ENCODE assay signal across 8 cellular contexts in the genomic region with DNA sequence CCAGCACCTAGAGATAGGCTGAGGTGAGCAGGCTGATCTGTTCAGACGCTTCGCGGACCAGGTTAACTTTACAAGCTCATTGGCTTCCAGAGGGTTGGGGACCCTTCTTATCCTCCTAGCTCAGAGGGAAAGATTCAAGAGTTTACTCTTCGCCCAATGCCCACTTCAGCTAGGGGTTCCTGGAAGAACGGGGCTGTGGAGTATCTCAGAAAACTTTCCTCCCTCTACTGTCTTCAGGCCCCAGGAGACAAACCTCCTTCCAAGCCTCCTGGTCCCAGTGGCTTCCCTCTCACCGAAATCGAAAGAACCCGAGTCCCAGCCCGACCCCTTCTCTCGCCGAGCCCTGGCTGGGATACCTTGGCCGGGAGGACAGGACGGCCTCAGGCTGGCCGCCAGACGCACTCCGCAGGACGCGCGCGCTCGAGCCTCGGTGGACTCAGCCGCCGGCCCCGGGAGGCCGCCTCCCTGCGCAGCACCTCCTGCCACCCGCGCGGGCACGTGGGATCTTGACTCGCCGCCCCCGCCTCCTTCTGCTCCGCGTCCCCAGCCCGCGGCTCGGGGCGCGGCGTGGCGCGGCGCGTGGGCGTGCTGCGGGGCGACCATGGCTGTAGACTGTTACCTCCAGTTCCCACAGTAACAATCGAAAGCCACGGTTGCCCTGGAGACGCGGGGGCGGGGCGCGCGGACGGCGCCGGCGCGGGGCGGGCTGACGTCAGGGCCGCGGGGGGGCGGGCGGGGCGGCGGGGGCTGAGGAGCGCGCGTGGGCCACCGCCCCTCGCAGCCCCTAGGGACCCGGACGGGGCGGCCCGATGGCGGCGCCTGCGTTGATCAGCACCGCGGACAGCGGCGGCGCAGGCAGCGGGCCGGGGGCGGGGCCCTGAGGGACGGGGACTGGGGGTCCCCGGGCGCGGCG. TPM values are rescaled to one million over a fixed set of nuclear protein-coding genes. Genes with fewer than 3 reads are reported as not detected.
DNase-seq lines count a peak whose midpoint lies in the region; ATAC-seq, FAIRE-seq and TF ChIP-seq lines count a peak whose summit lies in the region.

No MANE protein-coding gene starts in this region.

- H3K4me3 ChIP-seq in BE2C (ENCODE audit: low read depth, low read length) (peak overlapping the region; percentile 64), testis (peak overlapping the region; percentile 72 to 75)

- TF ChIP-seq CTCF in BE2C (IDR thresholded peaks at IDR 0.05; ENCODE audit: low read depth, low read length) (no peak), testis (IDR thresholded peaks at IDR 0.05) (no peak)

- no peak for TF ChIP-seq POLR2A in testis (IDR thresholded peaks at IDR 0.05)

- DNase-seq in BE2C (peak; percentile 80), GM19239 (ENCODE audit: insufficient read length, low spot score) (peak; percentile 78), SHP77 (lab: John Stamatoyannopoulos, UW) (peak; percentile 56 to 72), germinal center (ENCODE audit: low spot score) (peak; percentile 90), occipital lobe (lab: John Stamatoyannopoulos, UW) (peak; percentile 82), testis (peak; percentile 89)
- peak; percentile 69 to 89 (median 77) for DNase-seq in activated naive CD4-positive, alpha-beta T cell (lab: John Stamatoyannopoulos, UW)

- H3K27ac ChIP-seq in testis, result peak overlapping the region; percentile 50 to 74

- H3K36me3 ChIP-seq in BE2C (no peaks in the 10 kb centered on the region), testis (ENCODE audit: low read depth, missing control alignments) (no peaks in the 10 kb centered on the region)

- FAIRE-seq in GM19239 (lab: Jason Lieb, UNC), result no peak

- H3K4me1 ChIP-seq in BE2C (no peaks in the 10 kb centered on the region), testis (peaks cover 13% of the 10 kb centered on the region)

- peak; percentile 48 for ATAC-seq in HG03520 (IDR thresholded peaks at IDR 0.05; ENCODE audit: unreplicated experiment)

- H3K9me3 ChIP-seq in BE2C (no peaks in the 10 kb centered on the region), testis (no peaks in the 10 kb centered on the region)

- H3K27me3 ChIP-seq in BE2C, result peaks cover 32% of the 10 kb centered on the region
- no peaks in the 10 kb centered on the region for H3K27me3 ChIP-seq in testis

- intact Hi-C loops in testis (cut with DNase I; ENCODE audit: low total_unique reads), result loop anchor here (5.0 kb wide), 1 partner anchor 303 kb away; no protein-coding TSS in a partner anchor

- WGBS in testis, 2 donors, result 2 to 4% methylated on average over 11 to 53 of the region's 95 CpGs

RNA-seq across cellular contexts. Expression of gene HIC1, which starts 5.3 kb away (rescaled TPM):
- polyA plus RNA-seq in BE2C (2012; ENCODE audit: insufficient read depth, insufficient read length, low read depth), result 1.3 TPM
- 3.1 TPM for total RNA-seq in occipital lobe
- 10 to 100 TPM; 36.1 to 38.4 TPM for total RNA-seq in testis
- polyA plus RNA-seq in testis (ENCODE audit: insufficient read depth, low read depth, low replicate concordance), result 8.7 TPM

RNA-seq across cellular contexts. Expression of gene OVCA2, which starts 7.8 kb away (rescaled TPM):
- polyA plus RNA-seq in BE2C (2012; ENCODE audit: insufficient read depth, insufficient read length, low read depth), result 45.7 TPM
- total RNA-seq in occipital lobe (15.8 TPM), testis (10 to 100 TPM; 46.3 to 55.1 TPM)
- polyA plus RNA-seq in testis (ENCODE audit: insufficient read depth, low read depth, low replicate concordance), result 46.3 TPM

RNA-seq across cellular contexts. Expression of gene DPH1, which starts 19.6 kb away (rescaled TPM):
- polyA plus RNA-seq in BE2C (2012; ENCODE audit: insufficient read depth, insufficient read length, low read depth), result 130 TPM
- total RNA-seq in occipital lobe, result 20.7 TPM
- 10 to 100 TPM; 91.9 to 93.3 TPM for total RNA-seq in testis
- polyA plus RNA-seq in testis (ENCODE audit: insufficient read depth, low read depth, low replicate concordance), result 32.6 TPM

RNA-seq across cellular contexts. Expression of gene RTN4RL1, which starts 24.5 kb away (rescaled TPM):
- 4.8 TPM for polyA plus RNA-seq in BE2C (2012; ENCODE audit: insufficient read depth, insufficient read length, low read depth)
- total RNA-seq in occipital lobe (25.0 TPM), testis (1 to 10 TPM; 1.7 to 1.8 TPM)
- polyA plus RNA-seq in testis (ENCODE audit: insufficient read depth, low read depth, low replicate concordance), result 1.8 TPM

Comparison
In these comparisons a context has a peak if more than half of its experiments do, and no peak if none do; other contexts are left out.
1. Peak in every context shown above with its lines: DNase-seq, ATAC-seq, H3K4me3 ChIP-seq and H3K27ac ChIP-seq.